ENCODE assay signal across 15 cellular contexts in the genomic region with DNA sequence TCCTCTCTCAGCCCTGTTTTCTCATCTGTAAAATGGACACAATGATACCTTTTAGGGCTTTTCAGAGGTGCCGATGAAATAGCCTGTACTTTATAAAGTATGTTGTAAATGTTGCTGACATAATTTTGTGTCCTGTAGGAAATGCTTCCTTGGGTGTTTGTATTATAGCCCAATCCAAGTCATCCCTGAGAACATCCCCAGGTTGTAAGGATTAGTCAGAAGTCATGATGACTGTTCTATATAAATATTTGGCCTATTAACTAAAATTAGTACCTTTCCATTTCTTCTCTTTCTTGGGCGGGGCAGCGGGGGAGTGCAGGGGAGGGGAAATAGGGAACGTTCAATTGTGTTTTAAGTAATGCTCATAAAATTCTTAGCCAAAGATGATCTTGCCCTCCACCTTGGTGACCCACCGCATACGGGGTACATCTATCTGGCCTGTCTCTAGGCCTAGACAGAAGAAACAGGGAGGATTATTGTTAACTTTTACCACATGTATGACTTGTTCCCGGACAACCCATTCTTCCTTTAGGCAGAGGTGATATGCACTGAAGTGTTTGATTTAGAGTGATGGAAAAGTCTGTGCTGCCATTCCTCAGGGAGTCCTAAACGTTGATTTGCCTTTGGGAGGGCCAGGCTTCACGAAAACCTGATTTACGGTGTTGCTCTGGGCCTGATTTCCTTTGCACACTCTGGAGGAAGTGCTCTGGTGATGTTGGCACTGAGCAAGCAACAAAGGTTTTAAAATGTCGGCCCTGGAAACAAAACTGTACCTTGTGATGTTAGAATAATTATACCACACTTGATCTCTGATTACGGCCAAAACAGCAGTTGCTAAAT.
DNase-seq lines count a peak whose midpoint lies in the region; ATAC-seq and TF ChIP-seq lines count a peak whose summit lies in the region.
"Had no signal": no experiment of that assay in that cellular context is flagged by ENCODE, and none has a peak within 500 bp of the region (broad histone marks: within the 10 kb centered on the region; RNA-seq: fewer than 3 reads in every experiment).

No MANE protein-coding gene starts in this region.

- no peaks in the 10 kb centered on the region for H3K9me3 Mint-ChIP-seq in CD14-positive monocyte
- no peaks in the 10 kb centered on the region for H3K9me3 Mint-ChIP-seq in osteocyte (ENCODE audit: unreplicated experiment)
- H3K9me3 Mint-ChIP-seq: activated B cell treated with CpG ODN at 0.5 μM for 24 hours had no signal

- DNase-seq in CD14-positive monocyte (ENCODE audit: low spot score) = no peak
- peak; percentile 78 for DNase-seq in NCI-H69 (lab: John Stamatoyannopoulos, UW)
- DNase-seq in epithelial cell of prostate (ENCODE audit: low read depth, low spot score) = no peak
- DNase-seq in osteocyte (ENCODE audit: extremely low spot score, unreplicated experiment) = no peak
- DNase-seq in substantia nigra (lab: John Stamatoyannopoulos, UW) = no peak
- no peak for DNase-seq in D341Med (ENCODE audit: low spot score)
- DNase-seq in SKM-1 (lab: John Stamatoyannopoulos, UW; ENCODE audit: unreplicated experiment) = no peak
- DNase-seq: activated B cell treated with CpG ODN at 0.5 μM for 24 hours; activated CD8-positive, alpha-beta memory T cell treated with anti-CD3 and anti-CD28 coated beads, Interleukin-2, amount 50 U/mL, for 4 hours; activated naive CD4-positive, alpha-beta T cell treated with anti-CD3 and anti-CD28 coated beads, Interleukin-2, amount 50 U/mL, for 16 hours; DND-41; KBM-7; NCI-H1694; stimulated activated CD4-positive, alpha-beta T cell treated with anti-CD3 and anti-CD28 coated beads, Interleukin-1b, Interleukin-23, amount 100 ng/mL, for 48 hours had no signal

- H3K4me1 Mint-ChIP-seq in CD14-positive monocyte = peaks cover 2% of the 10 kb centered on the region
- H3K4me1 Mint-ChIP-seq in osteocyte (ENCODE audit: unreplicated experiment) = peaks cover 44% of the 10 kb centered on the region
- H3K4me1 Mint-ChIP-seq: activated B cell treated with CpG ODN at 0.5 μM for 24 hours had no signal

- intact Hi-C loops in CD14-positive monocyte (cut with micrococcal nuclease) = no loop called here

- no peak overlapping the region for H3K4me3 Mint-ChIP-seq in CD14-positive monocyte
- H3K4me3 Mint-ChIP-seq in osteocyte (ENCODE audit: unreplicated experiment) = no peak overlapping the region
- H3K4me3 Mint-ChIP-seq: activated B cell treated with CpG ODN at 0.5 μM for 24 hours had no signal

- H3K27me3 Mint-ChIP-seq in CD14-positive monocyte (ENCODE audit: low read depth in 3 of 3) (peaks cover 0 to 1% (median 0%) of the 10 kb centered on the region in 3 donors), osteocyte (ENCODE audit: unreplicated experiment) (no peaks in the 10 kb centered on the region)
- H3K27me3 Mint-ChIP-seq: activated B cell treated with CpG ODN at 0.5 μM for 24 hours had no signal

- no peak for ATAC-seq in HG02884 (IDR thresholded peaks at IDR 0.05; ENCODE audit: unreplicated experiment)

- H3K27ac Mint-ChIP-seq in CD14-positive monocyte = peak overlapping the region in 4 of 7 donors; percentile 24 to 81 (median 58)
- H3K27ac Mint-ChIP-seq in osteocyte (ENCODE audit: unreplicated experiment) = peak overlapping the region; percentile 73
- H3K27ac Mint-ChIP-seq: activated B cell treated with CpG ODN at 0.5 μM for 24 hours had no signal

- no peak for TF ChIP-seq CTCF in CD14-positive monocyte (IDR thresholded peaks at IDR 0.05)
- TF ChIP-seq CTCF in osteocyte (IDR thresholded peaks at IDR 0.05) = no peak

- peaks cover 21 to 52% of the 10 kb centered on the region in 2 donors for H3K36me3 Mint-ChIP-seq in CD14-positive monocyte
- peaks cover 3% of the 10 kb centered on the region for H3K36me3 Mint-ChIP-seq in osteocyte (ENCODE audit: unreplicated experiment)

- H3K27ac ChIP-seq in epithelial cell of prostate = peak overlapping the region; percentile 76
- no peak overlapping the region for H3K27ac ChIP-seq in substantia nigra (ENCODE audit: low read depth, low read length, poor library complexity, severe bottlenecking)
